Comparison of ENCODE assay signal across 9 cellular contexts in the genomic region with DNA sequence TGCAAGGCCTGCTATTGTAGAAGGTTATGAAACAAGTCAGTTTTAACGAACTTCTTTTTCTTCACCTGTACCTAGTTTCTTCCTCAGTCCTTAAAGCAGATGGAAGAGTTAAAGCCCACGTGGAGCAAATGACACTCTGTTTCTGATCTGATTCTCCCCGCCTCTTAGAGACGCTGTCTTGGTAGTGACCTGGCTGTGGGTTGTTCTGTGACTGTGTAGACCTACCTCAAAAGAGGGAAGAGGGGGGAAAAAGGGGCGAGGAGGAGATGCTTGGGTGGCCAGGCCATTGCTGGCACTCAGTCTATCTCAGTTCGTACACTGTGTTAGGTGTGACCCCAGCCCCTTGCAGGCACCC. TPM values are rescaled to one million over a fixed set of nuclear protein-coding genes. Genes with fewer than 3 reads are reported as not detected.
DNase-seq lines count a peak whose midpoint lies in the region; ATAC-seq and TF ChIP-seq lines count a peak whose summit lies in the region.
"Had no signal": no experiment of that assay in that cellular context is flagged by ENCODE, and none has a peak within 500 bp of the region (broad histone marks: within the 10 kb centered on the region; RNA-seq: fewer than 3 reads in every experiment).

No MANE protein-coding gene starts in this region.

- no peak for TF ChIP-seq CTCF in epithelial cell of proximal tubule (conservative IDR thresholded peaks at IDR 0.05; ENCODE audit: low read depth, low read length)
- TF ChIP-seq CTCF in foreskin keratinocyte (conservative IDR thresholded peaks at IDR 0.05) = no peak
- no peak for TF ChIP-seq CTCF in tibial artery (IDR thresholded peaks at IDR 0.05)

- no peaks in the 10 kb centered on the region for H3K9me3 ChIP-seq in CD8-positive, alpha-beta memory T cell (ENCODE audit: low read length)
- H3K9me3 ChIP-seq in NT2/D1 (ENCODE audit: insufficient read depth, low read length) = no peaks in the 10 kb centered on the region
- no peaks in the 10 kb centered on the region for H3K9me3 ChIP-seq in trophoblast cell (ENCODE audit: insufficient read depth, low read depth, low read length)
- no peaks in the 10 kb centered on the region for H3K9me3 ChIP-seq in tibial artery

- no peak overlapping the region for H3K4ac ChIP-seq in trophoblast cell (ENCODE audit: low read depth, low read length)

- no peak overlapping the region for H3K14ac ChIP-seq in trophoblast cell (ENCODE audit: low read length)

- no peak overlapping the region for H2AFZ ChIP-seq in trophoblast cell (ENCODE audit: insufficient read depth, low read length, poor library complexity)

- DNase-seq in CD8-positive, alpha-beta memory T cell = no peak
- no peak for DNase-seq in NT2/D1 (ENCODE audit: low read depth, low spot score)
- DNase-seq in epithelial cell of proximal tubule (ENCODE audit: low read depth) = no peak
- DNase-seq in trophoblast cell = no peak
- no peak for DNase-seq in foreskin keratinocyte
- DNase-seq in tibial artery = no peak
- DNase-seq: immature natural killer cell had no signal

- no peak overlapping the region for H2BK12ac ChIP-seq in trophoblast cell (ENCODE audit: low read length)

- peaks cover 12 to 39% of the 10 kb centered on the region in 2 donors for H3K27me3 Mint-ChIP-seq in CD8-positive, alpha-beta memory T cell

- no peak for ATAC-seq in foreskin keratinocyte
- ATAC-seq in HG03175 (IDR thresholded peaks at IDR 0.05; ENCODE audit: unreplicated experiment) = no peak
- no peak for ATAC-seq in HG02981 (IDR thresholded peaks at IDR 0.05; ENCODE audit: unreplicated experiment)

- no peaks in the 10 kb centered on the region for H3K36me3 Mint-ChIP-seq in CD8-positive, alpha-beta memory T cell
- H3K36me3 Mint-ChIP-seq: immature natural killer cell had no signal

- H3K4me3 ChIP-seq in CD8-positive, alpha-beta memory T cell (ENCODE audit: low read length) = no peak overlapping the region
- H3K4me3 ChIP-seq in NT2/D1 (ENCODE audit: insufficient read length, low read depth) (peak overlapping the region; percentile 30), epithelial cell of proximal tubule (ENCODE audit: low read depth, low read length) (peak overlapping the region; percentile 37), trophoblast cell (ENCODE audit: low read depth, low read length) (peak overlapping the region; percentile 10), tibial artery (peak overlapping the region in 1 of 2 donors; percentile 41)

- POLR2A ChIA-PET in CD8-positive, alpha-beta memory T cell (lab: Charles Lee) = no interaction called here

- no peak overlapping the region for H3K27ac ChIP-seq in CD8-positive, alpha-beta memory T cell (ENCODE audit: low read depth, low read length)
- H3K27ac ChIP-seq in trophoblast cell (ENCODE audit: low read depth, low read length) (no peak overlapping the region), foreskin keratinocyte (no peak overlapping the region), tibial artery (no peak overlapping the region)

- no peak overlapping the region for H4K91ac ChIP-seq in trophoblast cell (ENCODE audit: low read depth, low read length)

- no peaks in the 10 kb centered on the region for H3K79me2 ChIP-seq in trophoblast cell (ENCODE audit: control insufficient read depth, insufficient read depth, low read length, poor library complexity)

- peaks cover 5 to 13% (median 11%) of the 10 kb centered on the region in 3 donors for H3K4me1 Mint-ChIP-seq in CD8-positive, alpha-beta memory T cell

- no peaks in the 10 kb centered on the region for H3K4me1 ChIP-seq in CD8-positive, alpha-beta memory T cell (ENCODE audit: insufficient read depth, low read length)
- no peaks in the 10 kb centered on the region for H3K4me1 ChIP-seq in NT2/D1 (ENCODE audit: insufficient read depth, insufficient read length)
- peaks cover 0 to 2% of the 10 kb centered on the region in 2 experiments for H3K4me1 ChIP-seq in trophoblast cell (ENCODE audit: control insufficient read depth in 1 of 2, insufficient read depth in 2 of 2, low read length in 2 of 2)
- no peaks in the 10 kb centered on the region for H3K4me1 ChIP-seq in foreskin keratinocyte
- peaks cover 0 to 10% (median 7%) of the 10 kb centered on the region in 4 donors for H3K4me1 ChIP-seq in tibial artery

- no peaks in the 10 kb centered on the region for H3K79me1 ChIP-seq in trophoblast cell (ENCODE audit: low read length)

- H3K18ac ChIP-seq in trophoblast cell (ENCODE audit: low read length) = no peak overlapping the region

- no peaks in the 10 kb centered on the region for H3K36me3 ChIP-seq in CD8-positive, alpha-beta memory T cell (ENCODE audit: insufficient read depth, low read length)
- H3K36me3 ChIP-seq in NT2/D1 (ENCODE audit: insufficient read depth, insufficient read length, low read length) (no peaks in the 10 kb centered on the region), trophoblast cell (ENCODE audit: control insufficient read depth in 1 of 2, insufficient read depth in 2 of 2, low read length in 2 of 2) (no peaks in the 10 kb centered on the region), tibial artery (no peaks in the 10 kb centered on the region)

- intact Hi-C loops in tibial artery (cut with DNase I; ENCODE audit: low total_unique reads) = no loop called here

- no peak overlapping the region for H2AK5ac ChIP-seq in trophoblast cell (ENCODE audit: low read length)

- no peak overlapping the region for H3K23ac ChIP-seq in trophoblast cell (ENCODE audit: low read length)

- CTCF ChIA-PET in CD8-positive, alpha-beta memory T cell (lab: Charles Lee) = no interaction called here

- no peaks in the 10 kb centered on the region for H3K27me3 ChIP-seq in CD8-positive, alpha-beta memory T cell (ENCODE audit: insufficient read depth, low read length, poor library complexity, severe bottlenecking)
- H3K27me3 ChIP-seq in NT2/D1 (ENCODE audit: insufficient read depth, insufficient read length) = peaks cover 41% of the 10 kb centered on the region
- peaks cover 14% of the 10 kb centered on the region for H3K27me3 ChIP-seq in trophoblast cell (ENCODE audit: insufficient read depth, low read length)
- peaks cover 42% of the 10 kb centered on the region for H3K27me3 ChIP-seq in foreskin keratinocyte
- H3K27me3 ChIP-seq in tibial artery = peaks cover 0 to 28% of the 10 kb centered on the region in 2 donors

- no peak overlapping the region for H4K8ac ChIP-seq in trophoblast cell (ENCODE audit: low read depth, low read length)

- WGBS in trophoblast cell (ENCODE audit: extremely low coverage, insufficient coverage, insufficient read length) = no CpG with 5 or more reads among the region's 6 CpGs

- peak overlapping the region; percentile 73 for H3K4me2 ChIP-seq in trophoblast cell (ENCODE audit: low read length)

- H3K9me3 Mint-ChIP-seq in CD8-positive, alpha-beta memory T cell = peaks cover 0 to 2% (median 0%) of the 10 kb centered on the region in 5 donors
- H3K9me3 Mint-ChIP-seq: immature natural killer cell had no signal

- no peak overlapping the region for H2BK5ac ChIP-seq in trophoblast cell (ENCODE audit: low read depth, low read length, poor library complexity)

- H3K27ac Mint-ChIP-seq in CD8-positive, alpha-beta memory T cell = no peak overlapping the region
- H3K27ac Mint-ChIP-seq: immature natural killer cell had no signal

- no peak overlapping the region for H2BK120ac ChIP-seq in trophoblast cell (ENCODE audit: insufficient read depth, low read length, poor library complexity)

- no peak overlapping the region for H4K12ac ChIP-seq in trophoblast cell (ENCODE audit: low read depth, low read length)

- H3K9ac ChIP-seq in NT2/D1 (ENCODE audit: insufficient read length, low read depth) = peak overlapping the region; percentile 56
- H3K9ac ChIP-seq in trophoblast cell (ENCODE audit: low read length) = no peak overlapping the region

- H3K4me3 Mint-ChIP-seq in CD8-positive, alpha-beta memory T cell = peak overlapping the region in 4 of 7 donors; percentile 15 to 38 (median 28)

RNA-seq across cellular contexts. Expression of gene GFRA3, which starts 0.6 kb away (rescaled TPM):
- not detected for total RNA-seq in CD8-positive, alpha-beta memory T cell
- not detected for polyA plus RNA-seq in CD8-positive, alpha-beta memory T cell
- 0.12 and 0.29 TPM in 2 replicates for total RNA-seq in epithelial cell of proximal tubule
- 0.05 and 0.14 TPM in 2 replicates for polyA plus RNA-seq in trophoblast cell (2013)
- total RNA-seq in foreskin keratinocyte = not detected in 2 replicates
- polyA plus RNA-seq in foreskin keratinocyte = not detected in 2 replicates
- polyA plus RNA-seq: immature natural killer cell had no signal

RNA-seq across cellular contexts. Expression of gene CDC25C, which starts 57.8 kb away (rescaled TPM):
- total RNA-seq in CD8-positive, alpha-beta memory T cell = 1 to 10 TPM; 4.3 to 5.3 TPM
- polyA plus RNA-seq in CD8-positive, alpha-beta memory T cell = not detected
- total RNA-seq in epithelial cell of proximal tubule = 14.2 and 17.6 TPM in 2 replicates
- polyA plus RNA-seq in trophoblast cell (2013) = 13.6 and 14.2 TPM in 2 replicates
- total RNA-seq in foreskin keratinocyte = 7.9 and 9.4 TPM in 2 replicates
- 6.9 and 7.8 TPM in 2 replicates for polyA plus RNA-seq in foreskin keratinocyte
